In the genomic region with DNA sequence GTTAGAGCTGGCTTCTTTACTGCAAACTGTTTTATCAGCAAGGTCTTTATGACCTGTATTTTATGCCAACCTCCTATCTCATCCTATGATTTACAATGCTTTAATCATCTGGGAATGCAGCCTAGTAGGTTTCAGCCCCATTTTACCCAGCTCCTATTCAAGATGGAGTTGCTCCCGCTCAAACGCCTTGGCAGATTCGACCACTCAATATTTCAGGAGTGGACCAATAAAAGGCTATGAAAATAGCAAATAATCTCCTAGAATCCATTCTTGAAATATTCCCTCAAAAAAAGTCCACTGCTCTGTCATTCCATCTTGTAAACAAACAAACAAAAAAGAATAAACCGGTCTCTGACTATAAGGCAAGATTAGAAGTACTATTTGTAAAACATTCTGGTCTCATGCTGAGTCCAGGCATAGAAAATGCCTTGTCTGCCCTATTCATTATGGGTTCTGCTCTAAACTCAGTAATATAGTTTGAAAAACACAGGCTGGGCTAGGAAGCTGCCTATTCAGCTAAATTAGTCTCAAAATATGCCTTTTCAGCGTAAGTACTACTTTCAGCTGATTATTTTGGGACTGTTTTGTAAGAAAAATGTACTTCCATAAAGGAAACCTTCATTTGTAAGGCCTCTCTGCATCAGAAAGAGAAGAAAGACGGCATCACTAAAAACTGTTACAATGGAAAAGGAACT, we compare ENCODE assay signal across 21 cellular contexts.
"Had no signal": no experiment of that assay in that cellular context is flagged by ENCODE, and none has a peak within 500 bp of the region (broad histone marks: within the 10 kb centered on the region; RNA-seq: fewer than 3 reads in every experiment).

No MANE protein-coding gene starts in this region.

- H3K27ac ChIP-seq: cardiac muscle cell, prostate gland, right atrium auricular region, tibial artery had no signal

- H3K4me1 ChIP-seq: prostate gland, right atrium auricular region, tibial artery had no signal

- H3K9me3 ChIP-seq: prostate gland, right atrium auricular region, tibial artery had no signal

- H3K27me3 ChIP-seq: cardiac muscle cell, right atrium auricular region, tibial artery had no signal

- ATAC-seq: activated CD4-positive, alpha-beta T cell treated with anti-CD3 and anti-CD28 coated beads for 36 hours; activated T-helper 17 cell treated with anti-CD3 and anti-CD28 coated beads, Interleukin-2, amount 50 U/mL, for 72 hours; left lobe of liver had no signal

- H3K4me3 ChIP-seq: cardiac muscle cell, lung, prostate gland, right atrium auricular region, tibial artery had no signal

- DNase-seq: activated B cell treated with CpG ODN at 0.5 μM for 24 hours; activated CD4-positive, alpha-beta T cell treated with anti-CD3 and anti-CD28 coated beads for 36 hours; activated CD4-positive, alpha-beta T cell treated with anti-CD3 and anti-CD28 coated beads, Interleukin-2, amount 50 U/mL, for 4 hours; activated CD8-positive, alpha-beta memory T cell treated with anti-CD3 and anti-CD28 coated beads for 24 hours; activated CD8-positive, alpha-beta memory T cell treated with anti-CD3 and anti-CD28 coated beads, Interleukin-2, amount 50 U/mL, for 4 hours; activated naive CD8-positive, alpha-beta T cell treated with anti-CD3 and anti-CD28 coated beads for 36 hours; activated T-cell treated with anti-CD3 and anti-CD28 coated beads, Interleukin-2, amount 50 U/mL, for 24 hours; amniotic stem cell; erythroblast; foreskin fibroblast; immature natural killer cell; naive B cell; substantia nigra; T1000; tibial artery had no signal

- H3K36me3 ChIP-seq: cardiac muscle cell, prostate gland, right atrium auricular region, tibial artery had no signal
